ENCODE assay signal across 8 cellular contexts in genomic region chr18:13112982-13113381, GRCh38.
A peak's percentile ranks its signal among the peaks of the same experiment; 100 is the strongest.
DNase-seq lines count a peak whose midpoint lies in the region; ATAC-seq, FAIRE-seq and TF ChIP-seq lines count a peak whose summit lies in the region.

No MANE protein-coding gene starts in this region.

- WGBS in IMR-90 (ENCODE audit: extremely low coverage in 2 of 2, insufficient read length in 1 of 2), 2 experiments, result 40% methylated on average over 1 of the region's 8 CpGs; no CpG with 5 or more reads in 1 of the 2 experiments
- 93% methylated on average over 8 of the region's 8 CpGs for WGBS in GM12878 (ENCODE audit: insufficient coverage, insufficient replicate concordance, low lambda C conversion rate, missing lambda C conversion rate)

- no peak overlapping the region for H2AK9ac ChIP-seq in IMR-90 (replicated peaks; ENCODE audit: low read depth, low read length, poor library complexity)

- H3K4me2 ChIP-seq in IMR-90 (ENCODE audit: low read depth, low read length) (no peak overlapping the region), GM12878 (ENCODE audit: control insufficient read depth, insufficient read depth) (no peak overlapping the region)

- no TSS peak for BruUV-seq in IMR-90 (replicated peaks; lab: Mats Ljungman, UMichigan)
- no TSS peak for BruUV-seq in GM12878 (replicated peaks; lab: Mats Ljungman, UMichigan)

- FAIRE-seq in GM12878 (lab: Jason Lieb, UNC), result no peak

- H3K23ac ChIP-seq in IMR-90 (ENCODE audit: low read depth, low read length), result no peak overlapping the region

- H3K9me3 ChIP-seq in AG04450 (ENCODE audit: control insufficient read depth, insufficient read depth, low read length) (no peaks in the 10 kb centered on the region), IMR-90 (ENCODE audit: control insufficient read depth, insufficient read depth, low read length) (no peaks in the 10 kb centered on the region), GM12878 (replicated peaks; ENCODE audit: control insufficient read depth, insufficient read depth, low read length) (no peaks in the 10 kb centered on the region), upper lobe of right lung (no peaks in the 10 kb centered on the region)

- H3K79me2 ChIP-seq in GM12878 (ENCODE audit: control insufficient read depth, insufficient read depth, low read length), result no peaks in the 10 kb centered on the region

- POLR2A ChIA-PET in AG04450 (lab: Yijun Ruan, JAX), result no interaction called here
- POLR2A ChIA-PET in IMR-90 (lab: Charles Lee; ENCODE audit: unreplicated experiment), result no interaction called here
- POLR2A ChIA-PET in GM12878 (lab: Charles Lee), result interaction anchor here (0.5 kb wide), 1 partner anchor 46 kb away, joined by 10 read pairs; no protein-coding TSS in a partner anchor

- H4K91ac ChIP-seq in IMR-90 (ENCODE audit: insufficient read depth, low read depth, low read length), result no peak overlapping the region

- no peaks in the 10 kb centered on the region for H3K79me1 ChIP-seq in IMR-90 (ENCODE audit: low read depth in 1 of 2, low read length in 2 of 2)

- SMC1A ChIA-PET in GM12878 (lab: Charles Lee; ENCODE audit: uncharacterized antibody, unreplicated experiment), result interaction anchor here (1.0 to 1.6 kb wide), 5 partner anchors 8 to 167 kb away, joined by 3 to 13 read pairs (median 3); no protein-coding TSS in a partner anchor

- no peak for TF ChIP-seq EP300 in GM12878 (IDR thresholded peaks at IDR 0.05; ENCODE audit: borderline replicate concordance in 1 of 2, control insufficient read depth in 1 of 2, low read depth in 2 of 2, low read length in 2 of 2)

- H3K9ac ChIP-seq in IMR-90 (ENCODE audit: low read depth, low read length) (no peak overlapping the region), GM12878 (ENCODE audit: control insufficient read depth, insufficient read depth, low read length) (no peak overlapping the region)

- H3K56ac ChIP-seq in IMR-90 (ENCODE audit: extremely low read depth, insufficient read depth, low read length), result no peak overlapping the region

- H3K27me3 ChIP-seq in AG04450 (ENCODE audit: control insufficient read depth, insufficient read depth, low read length) (no peaks in the 10 kb centered on the region), IMR-90 (ENCODE audit: control insufficient read depth, insufficient read depth, low read length) (no peaks in the 10 kb centered on the region), GM12878 (replicated peaks in 1 of 2; ENCODE audit: control insufficient read depth in 2 of 2, insufficient read depth in 2 of 2, low read length in 1 of 2) (no peaks in the 10 kb centered on the region), upper lobe of right lung (no peaks in the 10 kb centered on the region)

- H4K20me1 ChIP-seq in IMR-90 (ENCODE audit: insufficient read depth, low read length) (no peaks in the 10 kb centered on the region), GM12878 (ENCODE audit: control insufficient read depth, insufficient read depth) (no peaks in the 10 kb centered on the region)

- H4K5ac ChIP-seq in IMR-90 (ENCODE audit: low read depth, low read length), result no peak overlapping the region

- intact Hi-C loops in IMR-90 (cut with micrococcal nuclease), result loop anchor here (1.0 to 2.0 kb wide), 2 partner anchors 46 to 518 kb away; no protein-coding TSS in a partner anchor
- intact Hi-C loops in GM12878 (cut with micrococcal nuclease; ENCODE audit: unreplicated experiment), result no loop called here
- intact Hi-C loops in upper lobe of right lung (cut with DNase I), result no loop called here

- H4K8ac ChIP-seq in IMR-90 (ENCODE audit: low read depth in 2 of 2, low read length in 2 of 2), result no peak overlapping the region

- H3K27ac ChIP-seq in AG04450 (ENCODE audit: low read depth, low read length) (no peak overlapping the region), IMR-90 (ENCODE audit: insufficient read depth, low read length) (no peak overlapping the region), GM12878 (ENCODE audit: control insufficient read depth, insufficient read depth) (no peak overlapping the region), upper lobe of right lung (no peak overlapping the region)

- H2BK15ac ChIP-seq in IMR-90 (ENCODE audit: low read depth, low read length), result no peak overlapping the region

- no peak overlapping the region for H2BK120ac ChIP-seq in IMR-90 (ENCODE audit: low read depth, low read length)

- H3K36me3 ChIP-seq in IMR-90 (ENCODE audit: control insufficient read depth, insufficient read depth, low read length) (peaks cover 13% of the 10 kb centered on the region), GM12878 (ENCODE audit: control insufficient read depth in 2 of 2, insufficient read depth in 2 of 2, low read length in 1 of 2) (peaks cover 7 to 23% of the 10 kb centered on the region in 2 experiments), upper lobe of right lung (peaks cover 58% of the 10 kb centered on the region)

- TF ChIP-seq CTCF in AG04450 (IDR thresholded peaks at IDR 0.05; ENCODE audit: low read depth, low read length), result peak; percentile 52
- peak; percentile 46 for TF ChIP-seq CTCF in IMR-90 (conservative IDR thresholded peaks at IDR 0.05; ENCODE audit: low read depth, low read length)
- TF ChIP-seq CTCF in GM12878 (IDR thresholded peaks at IDR 0.05 in 2 of 3, conservative IDR thresholded peaks at IDR 0.05 in 1 of 3; ENCODE audit: control insufficient read depth in 2 of 3, extremely low read depth in 1 of 3, insufficient read depth in 1 of 3, low read depth in 3 of 3, low read length in 3 of 3), result peak in 2 of 3 experiments; percentile 23 to 24; a peak in 2 of 6 replicates
- peak; percentile 22 for TF ChIP-seq CTCF in upper lobe of right lung (IDR thresholded peaks at IDR 0.05)

- no peak overlapping the region for H3K4ac ChIP-seq in IMR-90 (ENCODE audit: low read depth, low read length)

- CTCF ChIA-PET in AG04450 (lab: Charles Lee) (interaction anchor here (1.1 to 1.6 kb wide), 3 partner anchors 8 to 46 kb away, joined by 3 to 27 read pairs (median 5); no protein-coding TSS in a partner anchor), IMR-90 (lab: Yijun Ruan, JAX) (interaction anchor here (0.6 to 1.2 kb wide), 5 partner anchors 12 to 105 kb away, joined by 3 to 8 read pairs (median 4); no protein-coding TSS in a partner anchor), GM12878 (lab: Yijun Ruan, JAX) (interaction anchor here (0.7 to 1.7 kb wide), 4 partner anchors 33 to 64 kb away, joined by 3 to 21 read pairs (median 3); no protein-coding TSS in a partner anchor)

- H2BK20ac ChIP-seq in IMR-90 (ENCODE audit: low read depth, low read length), result no peak overlapping the region

- dilution Hi-C loops in IMR-90 (cut with HindIII; ENCODE audit: low sequenced_read_pairs, unreplicated experiment), result no loop called here

- H3K4me1 ChIP-seq in IMR-90 (ENCODE audit: control insufficient read depth, insufficient read depth, low read length) (no peaks in the 10 kb centered on the region), GM12878 (ENCODE audit: control insufficient read depth, insufficient read depth, low read length) (no peaks in the 10 kb centered on the region), upper lobe of right lung (no peaks in the 10 kb centered on the region)

- no peak overlapping the region for H2AK5ac ChIP-seq in IMR-90 (ENCODE audit: low read depth, low read length)

- no peaks in the 10 kb centered on the region for H3K9me1 ChIP-seq in IMR-90 (ENCODE audit: insufficient read depth, low read length)

- ATAC-seq in IMR-90 (ENCODE audit: low read depth), result peak; percentile 96
- peak; percentile 63 for ATAC-seq in GM12878
- ATAC-seq in upper lobe of right lung, result peak; percentile 71
- no peak for ATAC-seq in HG03139 (IDR thresholded peaks at IDR 0.05; ENCODE audit: unreplicated experiment)

- H2BK5ac ChIP-seq in IMR-90 (ENCODE audit: low read depth, low read length, poor library complexity, severe bottlenecking), result no peak overlapping the region

- H3K18ac ChIP-seq in IMR-90 (ENCODE audit: low read depth, low read length), result no peak overlapping the region

- no peak for TF ChIP-seq POLR2A in IMR-90 (IDR thresholded peaks at IDR 0.05; ENCODE audit: low read depth, low read length)
- TF ChIP-seq POLR2A in GM12878 (IDR thresholded peaks at IDR 0.05; ENCODE audit: low read depth, low read length), result no peak

- RAD21 ChIA-PET in GM12878 (lab: Charles Lee; ENCODE audit: unreplicated experiment), result interaction anchor here (1.5 kb wide), 1 partner anchor 47 kb away, joined by 11 read pairs; no protein-coding TSS in a partner anchor

- DNase-seq in AG04450 (ENCODE audit: low read depth, low spot score) (no peak), IMR-90 (peak; percentile 51), GM12878 (ENCODE audit: low read depth, low spot score) (no peak), inferior parietal cortex (ENCODE audit: extremely low spot score) (peak; percentile 63), upper lobe of right lung (no peak), NCI-H1436 (lab: John Stamatoyannopoulos, UW) (no peak)
- no peak for DNase-seq in stimulated activated CD4-positive, alpha-beta T cell treated with anti-CD3 and anti-CD28 coated beads, Interleukin-1b, Interleukin-23, amount 100 ng/mL, for 48 hours

- peak overlapping the region; percentile 1 for H2AFZ ChIP-seq in IMR-90 (replicated peaks; ENCODE audit: low read length, poor library complexity)
- no peak overlapping the region for H2AFZ ChIP-seq in GM12878 (ENCODE audit: control insufficient read depth, low read depth, low read length)

- in situ Hi-C loops in IMR-90 (cut with MboI; ENCODE audit: low sequenced_read_pairs) (no loop called here), GM12878 (cut with MboI) (no loop called here)

- H3K14ac ChIP-seq in IMR-90 (replicated peaks; ENCODE audit: low read depth, low read length), result no peak overlapping the region

- H3K4me3 ChIP-seq in AG04450 (ENCODE audit: low read depth, low read length) (no peak overlapping the region), IMR-90 (ENCODE audit: insufficient read depth, low read depth, low read length) (no peak overlapping the region), GM12878 (no peak overlapping the region), upper lobe of right lung (no peak overlapping the region)

- TF ChIP-seq RAD21 in IMR-90 (IDR thresholded peaks at IDR 0.05; ENCODE audit: low read length) (peak; percentile 45), GM12878 (IDR thresholded peaks at IDR 0.05; ENCODE audit: insufficient read depth, low read depth, low read length) (peak; percentile 20; the same call in 1 of the 2 replicates)

TF ChIP-seq in GM12878, 131 proteins besides CTCF, POLR2A, EP300 and RAD21 (continues in another document):
- no peak for TF ChIP-seq PAX5 (IDR thresholded peaks at IDR 0.05; ENCODE audit: borderline replicate concordance, low read depth, low read length)
- no peak for TF ChIP-seq FOS (IDR thresholded peaks at IDR 0.05; ENCODE audit: borderline replicate concordance, extremely low read depth, insufficient read length)

Comparison
In these comparisons a context has a peak if more than half of its experiments do, and no peak if none do; other contexts are left out.
1. DNase-seq: peak in IMR-90 (single experiment) and inferior parietal cortex (single experiment); none in AG04450 (single experiment), GM12878 (single experiment), upper lobe of right lung (single experiment), stimulated activated CD4-positive, alpha-beta T cell treated with anti-CD3 and anti-CD28 coated beads, Interleukin-1b, Interleukin-23, amount 100 ng/mL, for 48 hours (single experiment) and NCI-H1436 (single experiment).
2. Peak in every context shown above with its lines, with median percentiles within 50 percentile points of each other: CTCF ChIP-seq.